Comparison of ENCODE assay signal across 8 cellular contexts in genomic region chr15:75178171-75178937, GRCh38. TPM values are rescaled to one million over a fixed set of nuclear protein-coding genes. Genes with fewer than 3 reads are reported as not detected.
DNase-seq lines count a peak whose midpoint lies in the region; ATAC-seq, FAIRE-seq and TF ChIP-seq lines count a peak whose summit lies in the region.

No MANE protein-coding gene starts in this region.

- no peaks in the 10 kb centered on the region for H3K9me3 Mint-ChIP-seq in Calu3 (ENCODE audit: low read depth, unreplicated experiment)

- peak overlapping the region; percentile 63 for H3K4me3 ChIP-seq in left ventricle myocardium inferior
- H3K4me3 ChIP-seq in prostate gland, result peak overlapping the region; percentile 2 to 5

- no peak for ATAC-seq in HG03108 (IDR thresholded peaks at IDR 0.05; ENCODE audit: unreplicated experiment)

- H3K9me3 ChIP-seq in left ventricle myocardium inferior (replicated peaks), result no peaks in the 10 kb centered on the region
- no peaks in the 10 kb centered on the region for H3K9me3 ChIP-seq in prostate gland

- peaks cover 42% of the 10 kb centered on the region for H3K4me1 ChIP-seq in left ventricle myocardium inferior
- peaks cover 20% of the 10 kb centered on the region for H3K4me1 ChIP-seq in prostate gland (replicated peaks)

- H3K27ac Mint-ChIP-seq in Calu3 (ENCODE audit: unreplicated experiment), result no peak overlapping the region

- H3K36me3 ChIP-seq in left ventricle myocardium inferior (no peaks in the 10 kb centered on the region), prostate gland (no peaks in the 10 kb centered on the region)

- H3K4me1 Mint-ChIP-seq in Calu3 (ENCODE audit: low read depth, unreplicated experiment), result peaks cover 61% of the 10 kb centered on the region

- H3K4me3 Mint-ChIP-seq in Calu3 (ENCODE audit: low read depth, unreplicated experiment), result no peak overlapping the region

- peak overlapping the region; percentile 65 for H3K27ac ChIP-seq in left ventricle myocardium inferior (replicated peaks)
- peak overlapping the region in 1 of 2 donors; percentile 2 for H3K27ac ChIP-seq in prostate gland

- DNase-seq in GM12891 (ENCODE audit: insufficient read length, low spot score), result peak; percentile 70
- peak; percentile 58 for DNase-seq in SK-N-DZ (ENCODE audit: low spot score)
- peak; percentile 43 for DNase-seq in left ventricle myocardium inferior
- DNase-seq in prostate gland (ENCODE audit: low spot score), result peak; percentile 33
- DNase-seq in superior temporal gyrus (ENCODE audit: extremely low spot score), result no peak
- DNase-seq in Calu3, result no peak
- no peak for DNase-seq in HK-2 (ENCODE audit: unreplicated experiment)

- no TSS peak for BruUV-seq in Calu3 (replicated peaks; lab: Mats Ljungman, UMichigan)

- CTCF ChIA-PET in Calu3 (lab: Charles Lee), result no interaction called here

- no peak for TF ChIP-seq CTCF in left ventricle myocardium inferior (IDR thresholded peaks at IDR 0.05; ENCODE audit: borderline replicate concordance)
- no peak for TF ChIP-seq CTCF in prostate gland (IDR thresholded peaks at IDR 0.05)
- no peak for TF ChIP-seq CTCF in Calu3 (IDR thresholded peaks at IDR 0.05; ENCODE audit: unreplicated experiment)

- H3K27me3 ChIP-seq in left ventricle myocardium inferior (ENCODE audit: low read depth), result no peaks in the 10 kb centered on the region
- H3K27me3 ChIP-seq in prostate gland (replicated peaks; ENCODE audit: insufficient read depth), result no peaks in the 10 kb centered on the region

- H3K36me3 Mint-ChIP-seq in Calu3 (ENCODE audit: insufficient read depth, unreplicated experiment), result peaks cover 7% of the 10 kb centered on the region

- TF ChIP-seq POLR2A in GM12891 (IDR thresholded peaks at IDR 0.05; ENCODE audit: low read depth, low read length) (no peak), prostate gland (IDR thresholded peaks at IDR 0.05) (no peak)

- no peaks in the 10 kb centered on the region for H3K27me3 Mint-ChIP-seq in Calu3 (ENCODE audit: unreplicated experiment)

- intact Hi-C loops in left ventricle myocardium inferior (cut with micrococcal nuclease) (no loop called here), prostate gland (cut with DNase I) (no loop called here), Calu3 (cut with micrococcal nuclease; ENCODE audit: unreplicated experiment) (no loop called here)

- 22% methylated on average over 42 of the region's 53 CpGs for WGBS in prostate gland

- FAIRE-seq in GM12891 (lab: Jason Lieb, UNC), result no peak

TF ChIP-seq in GM12891, 5 proteins besides CTCF, POLR2A, EP300 and RAD21:
- TF ChIP-seq POLR2AphosphoS5 (IDR thresholded peaks at IDR 0.05; ENCODE audit: low read depth, low read length), result no peak
- TF ChIP-seq POU2F2 (IDR thresholded peaks at IDR 0.05; ENCODE audit: low read depth, low read length), result no peak
- TF ChIP-seq SPI1 (IDR thresholded peaks at IDR 0.05; ENCODE audit: low read depth, low read length), result no peak
- no peak for TF ChIP-seq PAX5 (IDR thresholded peaks at IDR 0.05; ENCODE audit: insufficient read depth, low read length, severe bottlenecking)
- TF ChIP-seq TAF1 (IDR thresholded peaks at IDR 0.05; ENCODE audit: low read depth, low read length), result no peak

RNA-seq across cellular contexts. Expression of gene C15orf39, which starts 23.3 kb away (rescaled TPM):
- polyA plus RNA-seq in GM12891 (2012; ENCODE audit: low read depth, missing spikeins), result 41.0 TPM
- 9.6 and 10.9 TPM in 2 replicates for polyA plus RNA-seq in SK-N-DZ (2014; cell fraction: cytosol; rRNA removed)
- polyA plus RNA-seq in SK-N-DZ (2014; cell fraction: nucleus; rRNA removed), result 3.4 and 6.2 TPM in 2 replicates
- 15.0 TPM for total RNA-seq in left ventricle myocardium inferior
- 10 to 100 TPM; 17.9 to 96.3 TPM for total RNA-seq in prostate gland
- 77.2 and 86.5 TPM in 2 replicates for total RNA-seq in Calu3 (2022)

Comparison
In these comparisons a context has a peak if more than half of its experiments do, and no peak if none do; other contexts are left out.
1. DNase-seq: peak in GM12891 (single experiment), SK-N-DZ (single experiment), left ventricle myocardium inferior (single experiment) and prostate gland (single experiment); none in superior temporal gyrus (single experiment), Calu3 (single experiment) and HK-2 (single experiment).